In genomic region chr16:2180962-2181923, GRCh38 we compare ENCODE assay signal across 19 cellular contexts. TPM values are rescaled to one million over a fixed set of nuclear protein-coding genes. Genes with fewer than 3 reads are reported as not detected.
A peak's percentile ranks its signal among the peaks of the same experiment; 100 is the strongest.
DNase-seq lines count a peak whose midpoint lies in the region; ATAC-seq, FAIRE-seq and TF ChIP-seq lines count a peak whose summit lies in the region.
"Had no signal": no experiment of that assay in that cellular context is flagged by ENCODE, and none has a peak within 500 bp of the region (broad histone marks: within the 10 kb centered on the region; RNA-seq: fewer than 3 reads in every experiment).

No MANE protein-coding gene starts in this region.

- peaks cover 0 to 92% (median 39%) of the 10 kb centered on the region in 11 experiments; a peak in 16 of 22 replicates for H4K20me1 ChIP-seq in BLaER1 treated with 17β-estradiol and CSF1 and Interleukin-3, amounts not matched to agents 10 nM and 100 nM
- H4K20me1 ChIP-seq in Karpas-422 (ENCODE audit: insufficient read depth, low read depth, low read length), result no peaks in the 10 kb centered on the region

- no peak overlapping the region for H3K4me3 ChIP-seq in BLaER1 treated with 17β-estradiol and CSF1 and Interleukin-3, amounts not matched to agents 10 nM and 100 nM
- H3K4me3 ChIP-seq in Karpas-422 (ENCODE audit: low read length), result no peak overlapping the region
- H3K4me3 ChIP-seq: A549, MG63 had no signal

- H3K9ac ChIP-seq in BLaER1 treated with 17β-estradiol and CSF1 and Interleukin-3, amounts not matched to agents 10 nM and 100 nM, result peak overlapping the region in 3 of 11 experiments; percentile 39 to 51 (median 42); a peak in 4 of 22 replicates
- no peak overlapping the region for H3K9ac ChIP-seq in Karpas-422 (ENCODE audit: low read length)
- H3K9ac ChIP-seq: KMS-11 had no signal

- H3K27ac ChIP-seq in BLaER1 treated with 17β-estradiol and CSF1 and Interleukin-3, amounts not matched to agents 10 nM and 100 nM, result peak overlapping the region in 3 of 11 experiments; percentile 45 to 60 (median 59); a peak in 2 of 22 replicates
- no peak overlapping the region for H3K27ac ChIP-seq in Karpas-422 (ENCODE audit: low read length)
- H3K27ac ChIP-seq: A549, KMS-11 had no signal

- H3K36me3 ChIP-seq in BLaER1 treated with 17β-estradiol and CSF1 and Interleukin-3, amounts not matched to agents 10 nM and 100 nM, result peaks cover 22 to 29% (median 23%) of the 10 kb centered on the region in 11 experiments
- peaks cover 6% of the 10 kb centered on the region for H3K36me3 ChIP-seq in Karpas-422 (ENCODE audit: insufficient read depth, low read length)

- H2AFZ ChIP-seq in Karpas-422 (ENCODE audit: low read length), result no peak overlapping the region

- H3K4me2 ChIP-seq in BLaER1 treated with 17β-estradiol and CSF1 and Interleukin-3, amounts not matched to agents 10 nM and 100 nM, result peak overlapping the region in 9 of 11 experiments; percentile 8 to 93 (median 86); a peak in 18 of 22 replicates
- no peak overlapping the region for H3K4me2 ChIP-seq in Karpas-422 (ENCODE audit: low read depth, low read length, poor library complexity, severe bottlenecking)
- H3K4me2 ChIP-seq: A549, KMS-11 had no signal

- no peak for ATAC-seq in HG02610 (IDR thresholded peaks at IDR 0.05; ENCODE audit: unreplicated experiment)
- ATAC-seq: A549 had no signal

- H3K9me2 ChIP-seq in Karpas-422 (replicated peaks; ENCODE audit: insufficient read depth, low read length), result no peaks in the 10 kb centered on the region

- peak; percentile 56 for DNase-seq in Karpas-422
- peak; percentile 69 for DNase-seq in iPS-NIHi11 (ENCODE audit: low spot score)
- DNase-seq in D721Med (ENCODE audit: insufficient read length, low spot score), result no peak
- DNase-seq in NCI-H1417 treated with DMSO at 0.1 percent for 48 hours (lab: John Stamatoyannopoulos, UW), result no peak
- DNase-seq: Calu3; CD4-positive, CD25-positive, alpha-beta regulatory T cell; DMS79; MG63; NCI-H1092 treated with DMSO at 0.1 percent for 48 hours; NCI-H1694 treated with DMSO at 0.1 percent for 48 hours; NCI-H446 treated with DMSO at 0.1 percent for 48 hours; NCI-H774; SHP77 treated with DMSO at 0.1 percent for 48 hours had no signal

- H3K27me3 ChIP-seq in BLaER1 treated with 17β-estradiol and CSF1 and Interleukin-3, amounts not matched to agents 10 nM and 100 nM, result no peaks in the 10 kb centered on the region; a peak in 1 of 22 replicates
- no peaks in the 10 kb centered on the region for H3K27me3 ChIP-seq in Karpas-422 (ENCODE audit: low read length)
- H3K27me3 ChIP-seq: MG63 had no signal

- no peaks in the 10 kb centered on the region for H3K79me2 ChIP-seq in Karpas-422 (ENCODE audit: low read length)

- TF ChIP-seq CTCF in D721Med (IDR thresholded peaks at IDR 0.05; ENCODE audit: insufficient read depth, missing control alignments), result no peak

- peaks cover 19 to 53% (median 40%) of the 10 kb centered on the region in 10 experiments; a peak in 19 of 20 replicates for H3K4me1 ChIP-seq in BLaER1 treated with 17β-estradiol and CSF1 and Interleukin-3, amounts not matched to agents 10 nM and 100 nM
- H3K4me1 ChIP-seq in Karpas-422 (ENCODE audit: low read length), result 0 out of 2 replicates have a peak, but pooled peaks cover 3% of the 10 kb centered on the region
- H3K4me1 ChIP-seq: A549 had no signal

- FAIRE-seq in D721Med (lab: Jason Lieb, UNC), result no peak
- FAIRE-seq: A549, GM12891, RCC 7860 had no signal

- peaks cover 0 to 14% (median 6%) of the 10 kb centered on the region in 11 experiments; a peak in 11 of 22 replicates for H3K9me3 ChIP-seq in BLaER1 treated with 17β-estradiol and CSF1 and Interleukin-3, amounts not matched to agents 10 nM and 100 nM (replicated peaks in 1 of 11)
- H3K9me3 ChIP-seq in Karpas-422 (ENCODE audit: low read length), result no peaks in the 10 kb centered on the region
- H3K9me3 ChIP-seq: A549, MG63 had no signal

RNA-seq across cellular contexts. Expression of gene CASKIN1, which starts 15.2 kb away (rescaled TPM):
- 0.14 TPM in 1 of 2 replicates, not detected in the other for total RNA-seq in Karpas-422 (2014; rRNA removed; shearing (Covaris generic); ENCODE audit: low replicate concordance)
- total RNA-seq: CD4-positive, CD25-positive, alpha-beta regulatory T cell had no signal

RNA-seq across cellular contexts. Expression of gene MLST8, which starts 24.0 kb away (rescaled TPM):
- 46.3 and 67.0 TPM in 2 replicates for total RNA-seq in Karpas-422 (2014; rRNA removed; shearing (Covaris generic); ENCODE audit: low replicate concordance)

RNA-seq across cellular contexts. Expression of gene TRAF7, which starts 25.7 kb away (rescaled TPM):
- 68.3 and 110 TPM in 2 replicates for total RNA-seq in Karpas-422 (2014; rRNA removed; shearing (Covaris generic); ENCODE audit: low replicate concordance)

RNA-seq across cellular contexts. Expression of gene BRICD5, which starts 29.4 kb away (rescaled TPM):
- 3.7 and 7.9 TPM in 2 replicates for total RNA-seq in Karpas-422 (2014; rRNA removed; shearing (Covaris generic); ENCODE audit: low replicate concordance)

RNA-seq across cellular contexts. Expression of gene RAB26, which starts 32.8 kb away (rescaled TPM):
- total RNA-seq in Karpas-422 (2014; rRNA removed; shearing (Covaris generic); ENCODE audit: low replicate concordance), result 12.8 and 15.0 TPM in 2 replicates
- total RNA-seq: CD4-positive, CD25-positive, alpha-beta regulatory T cell had no signal

Comparison
In these comparisons a context has a peak if more than half of its experiments do, and no peak if none do; other contexts are left out.
1. DNase-seq: peak in Karpas-422 (single experiment) and iPS-NIHi11 (single experiment); none in D721Med (single experiment) and NCI-H1417 treated with DMSO at 0.1 percent for 48 hours (single experiment).